Comparison of ENCODE assay signal across 8 cellular contexts in genomic region chr3:117454928-117455327, GRCh38.
"Had no signal": no experiment of that assay in that cellular context is flagged by ENCODE, and none has a peak within 500 bp of the region (broad histone marks: within the 10 kb centered on the region; RNA-seq: fewer than 3 reads in every experiment).

No MANE protein-coding gene starts in this region.

- H3K4me3 ChIP-seq: GM23248 had no signal

- FAIRE-seq: H54, HTR-8/SVneo had no signal

- H2AFZ ChIP-seq: GM23248 had no signal

- DNase-seq: GM23248, GOT3, H9, HCEC 1CT, KBM-7 had no signal

- H3K27ac ChIP-seq: GM23248, KMS-11 had no signal

- H3K4me2 ChIP-seq: KMS-11 had no signal

- H3K9ac ChIP-seq: GM23248, KMS-11 had no signal
